28 cellular contexts compared by ENCODE assay signal in genomic region chr3:59374091-59374490, GRCh38.
"Had no signal": no experiment of that assay in that cellular context is flagged by ENCODE, and none has a peak within 500 bp of the region (broad histone marks: within the 10 kb centered on the region; RNA-seq: fewer than 3 reads in every experiment).

No MANE protein-coding gene starts in this region.

- DNase-seq: activated B cell treated with CpG ODN at 0.5 μM for 24 hours; activated CD4-positive, alpha-beta memory T cell treated with anti-CD3 and anti-CD28 coated beads for 36 hours; activated CD4-positive, alpha-beta T cell treated with anti-CD3 and anti-CD28 coated beads for 4 hours; activated CD4-positive, alpha-beta T cell treated with anti-CD3 and anti-CD28 coated beads, Interleukin-2, amount 10 ng/mL, durations not matched to agents 24 days and 14 days; activated CD4-positive, alpha-beta T cell treated with anti-CD3 and anti-CD28 coated beads, Interleukin-2, amount 50 U/mL, for 1 hour; activated CD4-positive, alpha-beta T cell treated with anti-CD3 and anti-CD28 coated beads, Interleukin-2, amount 50 U/mL, for 4 hours; activated CD4-positive, CD25-positive, alpha-beta regulatory T cell treated with anti-CD3 and anti-CD28 coated beads, Interleukin-2, amount 50 U/mL, for 72 hours; activated CD8-positive, alpha-beta memory T cell treated with anti-CD3 and anti-CD28 coated beads, Interleukin-2, amount 50 U/mL, for 4 hours; activated effector memory CD4-positive, alpha-beta T cell treated with anti-CD3 and anti-CD28 coated beads, Interleukin-2, amount 50 U/mL, for 16 hours; activated gamma-delta T cell treated with Interleukin-2 at 50 U/mL for 16 hours; activated naive CD4-positive, alpha-beta T cell; activated naive CD4-positive, alpha-beta T cell treated with anti-CD3 and anti-CD28 coated beads for 36 hours; activated naive CD4-positive, alpha-beta T cell treated with anti-CD3 and anti-CD28 coated beads, Interleukin-2, amount 50 U/mL, for 16 hours; activated naive CD8-positive, alpha-beta T cell treated with anti-CD3 and anti-CD28 coated beads for 36 hours; activated T-cell treated with anti-CD3 and anti-CD28 coated beads for 4 hours; activated T-cell treated with anti-CD3 and anti-CD28 coated beads, Interleukin-2, amount 50 U/mL, for 1 hour; activated T-cell treated with anti-CD3 and anti-CD28 coated beads, Interleukin-2, amount 50 U/mL, for 4 hours; activated T-cell treated with anti-CD3 and anti-CD28 coated beads, Interleukin-2, amount 50 U/mL, for 72 hours; adrenal gland; amniotic stem cell; aorta; body of pancreas; brain microvascular endothelial cell; central memory CD4-positive, alpha-beta T cell; T-helper 2 cell; T-helper 9 cell had no signal

- H3K9me3 ChIP-seq: adrenal gland, body of pancreas, breast epithelium had no signal

- H3K4me1 ChIP-seq: adrenal gland, breast epithelium had no signal

- H3K36me3 ChIP-seq: adrenal gland, brain microvascular endothelial cell, breast epithelium had no signal

- H3K4me3 ChIP-seq: adrenal gland, body of pancreas, breast epithelium had no signal

- ATAC-seq: activated T-cell treated with anti-CD3 and anti-CD28 coated beads, Interleukin-2, amount 50 U/mL, for 4 hours; body of pancreas had no signal

- H3K27ac ChIP-seq: adrenal gland, body of pancreas, brain microvascular endothelial cell, breast epithelium, VCaP had no signal

- H3K27me3 ChIP-seq: adrenal gland, body of pancreas, brain microvascular endothelial cell, breast epithelium had no signal
